In genomic region chr11:2748061-2748813, GRCh38 we compare ENCODE assay signal across 16 cellular contexts.
"Had no signal": no experiment of that assay in that cellular context is flagged by ENCODE, and none has a peak within 500 bp of the region (broad histone marks: within the 10 kb centered on the region; RNA-seq: fewer than 3 reads in every experiment).

No MANE protein-coding gene starts in this region.

- DNase-seq: activated CD4-positive, alpha-beta T cell treated with anti-CD3 and anti-CD28 coated beads for 4 hours; activated CD8-positive, alpha-beta memory T cell treated with anti-CD3 and anti-CD28 coated beads, Interleukin-2, amount 50 U/mL, for 4 hours; activated CD8-positive, alpha-beta T cell treated with anti-CD3 and anti-CD28 coated beads for 36 hours; activated naive CD4-positive, alpha-beta T cell; activated T-cell treated with anti-CD3 and anti-CD28 coated beads, Interleukin-2, amount 50 U/mL, for 72 hours; colonic mucosa; foreskin keratinocyte; naive B cell; T1000 had no signal

- H3K4me3 ChIP-seq: cardiac muscle cell, colonic mucosa, left lung, prostate gland, vagina had no signal

- ATAC-seq: activated CD8-positive, alpha-beta T cell treated with anti-CD3 and anti-CD28 coated beads for 36 hours; activated T-cell treated with anti-CD3 and anti-CD28 coated beads, Interleukin-2, amount 50 U/mL, for 72 hours; foreskin keratinocyte; left lung had no signal

- FAIRE-seq: endothelial cell of umbilical vein, islet of Langerhans had no signal

- H3K27ac ChIP-seq: cardiac muscle cell, colonic mucosa, foreskin keratinocyte, left lung, neutrophil, prostate gland, vagina had no signal

- H3K27me3 ChIP-seq: cardiac muscle cell, colonic mucosa, left lung, neutrophil, vagina had no signal

- H3K4me1 ChIP-seq: colonic mucosa, foreskin keratinocyte, left lung, prostate gland, vagina had no signal

- H3K36me3 ChIP-seq: cardiac muscle cell, colonic mucosa, left lung, neutrophil, prostate gland, vagina had no signal

- H3K9me3 ChIP-seq: colonic mucosa, left lung, neutrophil, prostate gland, vagina had no signal
